Comparison of ENCODE assay signal across 8 cellular contexts in genomic region chr20:17682103-17682888, GRCh38.
A peak's percentile ranks its signal among the peaks of the same experiment; 100 is the strongest.
DNase-seq lines count a peak whose midpoint lies in the region; ATAC-seq lines count a peak whose summit lies in the region.

A gene with protein sequence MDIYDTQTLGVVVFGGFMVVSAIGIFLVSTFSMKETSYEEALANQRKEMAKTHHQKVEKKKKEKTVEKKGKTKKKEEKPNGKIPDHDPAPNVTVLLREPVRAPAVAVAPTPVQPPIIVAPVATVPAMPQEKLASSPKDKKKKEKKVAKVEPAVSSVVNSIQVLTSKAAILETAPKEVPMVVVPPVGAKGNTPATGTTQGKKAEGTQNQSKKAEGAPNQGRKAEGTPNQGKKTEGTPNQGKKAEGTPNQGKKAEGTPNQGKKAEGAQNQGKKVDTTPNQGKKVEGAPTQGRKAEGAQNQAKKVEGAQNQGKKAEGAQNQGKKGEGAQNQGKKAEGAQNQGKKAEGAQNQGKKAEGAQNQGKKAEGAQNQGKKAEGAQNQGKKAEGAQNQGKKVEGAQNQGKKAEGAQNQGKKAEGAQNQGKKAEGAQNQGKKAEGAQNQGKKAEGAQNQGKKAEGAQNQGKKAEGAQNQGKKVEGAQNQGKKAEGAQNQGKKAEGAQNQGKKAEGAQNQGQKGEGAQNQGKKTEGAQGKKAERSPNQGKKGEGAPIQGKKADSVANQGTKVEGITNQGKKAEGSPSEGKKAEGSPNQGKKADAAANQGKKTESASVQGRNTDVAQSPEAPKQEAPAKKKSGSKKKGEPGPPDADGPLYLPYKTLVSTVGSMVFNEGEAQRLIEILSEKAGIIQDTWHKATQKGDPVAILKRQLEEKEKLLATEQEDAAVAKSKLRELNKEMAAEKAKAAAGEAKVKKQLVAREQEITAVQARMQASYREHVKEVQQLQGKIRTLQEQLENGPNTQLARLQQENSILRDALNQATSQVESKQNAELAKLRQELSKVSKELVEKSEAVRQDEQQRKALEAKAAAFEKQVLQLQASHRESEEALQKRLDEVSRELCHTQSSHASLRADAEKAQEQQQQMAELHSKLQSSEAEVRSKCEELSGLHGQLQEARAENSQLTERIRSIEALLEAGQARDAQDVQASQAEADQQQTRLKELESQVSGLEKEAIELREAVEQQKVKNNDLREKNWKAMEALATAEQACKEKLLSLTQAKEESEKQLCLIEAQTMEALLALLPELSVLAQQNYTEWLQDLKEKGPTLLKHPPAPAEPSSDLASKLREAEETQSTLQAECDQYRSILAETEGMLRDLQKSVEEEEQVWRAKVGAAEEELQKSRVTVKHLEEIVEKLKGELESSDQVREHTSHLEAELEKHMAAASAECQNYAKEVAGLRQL (N-terminal part only) (minus strand): TSS chr20:17682242. CDS start chr20:17660507, 21,735 bp downstream.

- ATAC-seq in GM19035 (IDR thresholded peaks at IDR 0.05; ENCODE audit: unreplicated experiment), result peak; percentile 91
- ATAC-seq in HG03354 (IDR thresholded peaks at IDR 0.05; ENCODE audit: poor library complexity, severe bottlenecking, unreplicated experiment), result peak; percentile 87
- ATAC-seq in activated CD4-positive, CD25-positive, alpha-beta regulatory T cell treated with anti-CD3 and anti-CD28 coated beads, Interleukin-2, amount 50 U/mL, for 24 hours, result peak; percentile 95

- DNase-seq in AML-193 (lab: John Stamatoyannopoulos, UW), result peak; percentile 86 to 91
- peak; percentile 93 to 99 for DNase-seq in NCI-H446 (lab: John Stamatoyannopoulos, UW)
- DNase-seq in cerebellar cortex (ENCODE audit: low spot score), result peak; percentile 97
- DNase-seq in islet precursor cell, result peak; percentile 99
- peak; percentile 89 to 95 (median 94) for DNase-seq in stimulated activated CD4-positive, alpha-beta T cell treated with anti-CD3 and anti-CD28 coated beads, Interleukin-12 subunit alpha, Interleukin-12 subunit beta, amount 100 ng/mL, for 48 hours (ENCODE audit: low read depth in 2 of 3, low spot score in 1 of 3)

Comparison
In these comparisons a context has a peak if more than half of its experiments do, and no peak if none do; other contexts are left out.
1. Peak in every context shown above with its lines: DNase-seq and ATAC-seq.